14 cellular contexts compared by ENCODE assay signal in genomic region chr4:88630756-88631155, GRCh38. TPM values are rescaled to one million over a fixed set of nuclear protein-coding genes. Genes with fewer than 3 reads are reported as not detected.
DNase-seq lines count a peak whose midpoint lies in the region; ATAC-seq, FAIRE-seq and TF ChIP-seq lines count a peak whose summit lies in the region.
"Had no signal": no experiment of that assay in that cellular context is flagged by ENCODE, and none has a peak within 500 bp of the region (broad histone marks: within the 10 kb centered on the region; RNA-seq: fewer than 3 reads in every experiment).

No MANE protein-coding gene starts in this region.

- H3K9me3 ChIP-seq in osteoblast (ENCODE audit: low read depth, low read length) (no peaks in the 10 kb centered on the region), ovary (no peaks in the 10 kb centered on the region)
- H3K9me3 ChIP-seq: upper lobe of right lung had no signal

- intact Hi-C loops in ovary (cut with DNase I): no loop called here

- no peak overlapping the region for H2AFZ ChIP-seq in osteoblast (ENCODE audit: low read length)

- H3K27ac ChIP-seq in osteoblast (ENCODE audit: low read depth, low read length) (peak overlapping the region; percentile 78), ovary (no peak overlapping the region)
- H3K27ac ChIP-seq: upper lobe of right lung had no signal

- peak overlapping the region; percentile 73 for H3K4me2 ChIP-seq in osteoblast (ENCODE audit: insufficient read depth, low read length)

- peaks cover 3% of the 10 kb centered on the region for H3K79me2 ChIP-seq in osteoblast (ENCODE audit: insufficient read depth, low read length)

- H3K4me1 ChIP-seq in osteoblast (ENCODE audit: insufficient read depth, low read length): peaks cover 33% of the 10 kb centered on the region
- no peaks in the 10 kb centered on the region for H3K4me1 ChIP-seq in ovary (ENCODE audit: insufficient read depth)

- TF ChIP-seq EP300 in ovary (IDR thresholded peaks at IDR 0.05): no peak

- FAIRE-seq in RCC 7860 (lab: Jason Lieb, UNC) (peak; percentile 80), GM19239 (lab: Jason Lieb, UNC) (no peak)

- H3K27me3 ChIP-seq in osteoblast (ENCODE audit: insufficient read depth, low read length) (no peaks in the 10 kb centered on the region), ovary (no peaks in the 10 kb centered on the region)
- H3K27me3 ChIP-seq: upper lobe of right lung had no signal

- H4K20me1 ChIP-seq in osteoblast (ENCODE audit: insufficient read depth, low read length): no peaks in the 10 kb centered on the region

- WGBS in ovary, 3 donors: 43 to 63% (median 63%) methylated on average over 2 of the region's 2 CpGs

- TF ChIP-seq CTCF in epithelial cell of esophagus (IDR thresholded peaks at IDR 0.05; ENCODE audit: insufficient read depth, low read depth, low read length, missing control alignments): no peak
- no peak for TF ChIP-seq CTCF in osteoblast (IDR thresholded peaks at IDR 0.05; ENCODE audit: extremely low read depth, low read depth, low read length)
- TF ChIP-seq CTCF in ovary (IDR thresholded peaks at IDR 0.05): no peak

- H3K36me3 ChIP-seq in osteoblast (ENCODE audit: insufficient read depth, low read length): no peaks in the 10 kb centered on the region
- no peaks in the 10 kb centered on the region for H3K36me3 ChIP-seq in ovary
- H3K36me3 ChIP-seq: upper lobe of right lung had no signal

- TF ChIP-seq POLR2A in ovary (IDR thresholded peaks at IDR 0.05): no peak

- peak; percentile 12 for DNase-seq in Daoy (ENCODE audit: low read depth)
- DNase-seq in RCC 7860 (ENCODE audit: low spot score): peak; percentile 53
- DNase-seq in epithelial cell of esophagus (ENCODE audit: low read depth): peak; percentile 80
- peak; percentile 70 for DNase-seq in osteoblast (ENCODE audit: insufficient read length, low spot score, missing footprints)
- no peak for DNase-seq in GM19239 (ENCODE audit: insufficient read length, low spot score)
- DNase-seq in ovary: no peak
- DNase-seq in T1000 (lab: John Stamatoyannopoulos, UW): no peak
- DNase-seq: activated CD4-positive, alpha-beta T cell treated with anti-CD3 and anti-CD28 coated beads for 4 hours; hypothalamus; MV-4-11; NCI-H510A treated with DMSO at 0.1 percent for 48 hours; upper lobe of right lung had no signal

- H3K4me3 ChIP-seq in epithelial cell of esophagus (ENCODE audit: low read length) (no peak overlapping the region), osteoblast (ENCODE audit: insufficient read depth, low read length) (no peak overlapping the region), ovary (no peak overlapping the region)
- H3K4me3 ChIP-seq: coronary artery, upper lobe of right lung had no signal

- no peak for ATAC-seq in GM21576 (IDR thresholded peaks at IDR 0.05; ENCODE audit: unreplicated experiment)
- ATAC-seq: upper lobe of right lung had no signal

RNA-seq across cellular contexts. Expression of gene HERC3, which starts 38.5 kb away (rescaled TPM):
- 1.8 and 2.3 TPM in 2 replicates for total RNA-seq in Daoy (2014; rRNA removed; shearing (Covaris generic))
- total RNA-seq in osteoblast (15.6 and 15.9 TPM in 2 replicates), ovary (10 to 100 TPM; 22.2 to 30.9 (median 24.9) TPM)
- 10 to 100 TPM; 10.3 to 23.8 TPM for polyA plus RNA-seq in ovary

Comparison
In these comparisons a context has a peak if more than half of its experiments do, and no peak if none do; other contexts are left out.
1. DNase-seq: peak in Daoy (single experiment), RCC 7860 (single experiment), epithelial cell of esophagus (single experiment) and osteoblast (single experiment); none in GM19239 (single experiment), ovary (0 of 5) and T1000 (single experiment).